In the genomic region with DNA sequence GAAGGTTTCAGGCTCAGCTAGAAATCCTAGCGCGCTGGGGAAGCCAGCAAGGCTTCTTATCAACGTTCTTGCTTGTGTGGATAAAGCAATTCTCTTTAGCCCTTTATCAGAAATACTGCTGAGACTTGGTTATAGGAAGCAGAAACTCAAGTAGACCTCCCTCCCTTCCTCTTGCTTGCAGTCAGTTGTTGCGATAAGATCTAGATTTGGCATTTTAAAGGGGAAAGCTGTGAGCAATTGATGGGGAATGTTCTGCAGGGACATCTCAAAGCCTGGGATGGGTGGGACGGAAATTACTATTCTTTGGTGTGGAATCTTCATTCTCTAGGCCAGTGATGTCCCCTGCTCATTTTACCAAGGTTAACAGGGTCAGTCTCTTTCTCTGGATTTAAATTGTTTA, we compare ENCODE assay signal across 18 cellular contexts.
DNase-seq lines count a peak whose midpoint lies in the region; ATAC-seq and TF ChIP-seq lines count a peak whose summit lies in the region.
"Had no signal": no experiment of that assay in that cellular context is flagged by ENCODE, and none has a peak within 500 bp of the region (broad histone marks: within the 10 kb centered on the region; RNA-seq: fewer than 3 reads in every experiment).

No MANE protein-coding gene starts in this region.

- H4K20me1 ChIP-seq in hepatocyte (ENCODE audit: insufficient read depth, poor library complexity, severe bottlenecking) = no peaks in the 10 kb centered on the region

- ATAC-seq in WTC11 (no peak), HG03457 (IDR thresholded peaks at IDR 0.05; ENCODE audit: unreplicated experiment) (no peak)
- ATAC-seq: mucosa of descending colon, pancreas had no signal

- intact Hi-C loops in A673 (cut with micrococcal nuclease; ENCODE audit: unreplicated experiment) (no loop called here), head of caudate nucleus (cut with DNase I) (no loop called here)

- peak overlapping the region; percentile 71 for H3K4me3 Mint-ChIP-seq in WTC11
- H3K4me3 Mint-ChIP-seq in CD8-positive, alpha-beta memory T cell = no peak overlapping the region
- H3K4me3 Mint-ChIP-seq: activated CD4-positive, alpha-beta memory T cell treated with anti-CD3 and anti-CD28 coated beads for 36 hours; activated T-helper 1 cell treated with anti-CD3 and anti-CD28 coated beads, Interleukin-12 subunit alpha, Interleukin-12 subunit beta, Interleukin-2, Interleukin-4 antibody, amounts not matched to agents 30 ng/mL and 10 ng/mL and 1 ng/mL, durations not matched to agents 14 hours and 24 hours and 36 hours had no signal

- TF ChIP-seq CTCF in A673 (conservative IDR thresholded peaks at IDR 0.05; ENCODE audit: low read depth, low read length) (no peak), WTC11 (IDR thresholded peaks at IDR 0.05) (no peak), hepatocyte (IDR thresholded peaks at IDR 0.05; ENCODE audit: poor library complexity) (no peak)

- no peaks in the 10 kb centered on the region for H3K36me3 Mint-ChIP-seq in WTC11
- no peaks in the 10 kb centered on the region for H3K36me3 Mint-ChIP-seq in CD8-positive, alpha-beta memory T cell
- H3K36me3 Mint-ChIP-seq: activated CD4-positive, alpha-beta memory T cell treated with anti-CD3 and anti-CD28 coated beads for 36 hours had no signal

- H3K4me1 ChIP-seq in A673 (ENCODE audit: insufficient read depth, low read length, poor library complexity, severe bottlenecking) = no peaks in the 10 kb centered on the region
- no peaks in the 10 kb centered on the region for H3K4me1 ChIP-seq in hepatocyte (ENCODE audit: insufficient read depth)
- H3K4me1 ChIP-seq in CD8-positive, alpha-beta memory T cell (ENCODE audit: insufficient read depth, low read length) = no peaks in the 10 kb centered on the region
- H3K4me1 ChIP-seq: pancreas had no signal

- H3K4me1 Mint-ChIP-seq in WTC11 = peaks cover 32% of the 10 kb centered on the region
- no peaks in the 10 kb centered on the region for H3K4me1 Mint-ChIP-seq in CD8-positive, alpha-beta memory T cell

- no peak overlapping the region for H2AFZ ChIP-seq in hepatocyte

- no peak overlapping the region for H3K27ac Mint-ChIP-seq in WTC11
- no peak overlapping the region for H3K27ac Mint-ChIP-seq in CD8-positive, alpha-beta memory T cell
- H3K27ac Mint-ChIP-seq: activated CD4-positive, alpha-beta memory T cell treated with anti-CD3 and anti-CD28 coated beads for 36 hours; activated T-helper 1 cell treated with anti-CD3 and anti-CD28 coated beads, Interleukin-12 subunit alpha, Interleukin-12 subunit beta, Interleukin-2, Interleukin-4 antibody, amounts not matched to agents 30 ng/mL and 10 ng/mL and 1 ng/mL, durations not matched to agents 14 hours and 24 hours and 36 hours had no signal

- peaks cover 56% of the 10 kb centered on the region for H3K27me3 Mint-ChIP-seq in WTC11 (ENCODE audit: low read depth)
- peaks cover 23 to 35% of the 10 kb centered on the region in 2 donors for H3K27me3 Mint-ChIP-seq in CD8-positive, alpha-beta memory T cell

- H3K79me2 ChIP-seq in hepatocyte = no peaks in the 10 kb centered on the region

- no peak overlapping the region for H3K4me3 ChIP-seq in A673 (ENCODE audit: low read depth, low read length, poor library complexity, severe bottlenecking)
- H3K4me3 ChIP-seq in hepatocyte = no peak overlapping the region
- no peak overlapping the region for H3K4me3 ChIP-seq in CD8-positive, alpha-beta memory T cell (ENCODE audit: low read length)
- H3K4me3 ChIP-seq: mucosa of descending colon had no signal

- H3K36me3 ChIP-seq in A673 (ENCODE audit: insufficient read depth, low read length, poor library complexity, severe bottlenecking) (no peaks in the 10 kb centered on the region), hepatocyte (replicated peaks; ENCODE audit: insufficient read depth, low read depth) (no peaks in the 10 kb centered on the region)
- no peaks in the 10 kb centered on the region for H3K36me3 ChIP-seq in CD8-positive, alpha-beta memory T cell (ENCODE audit: insufficient read depth, low read length)
- H3K36me3 ChIP-seq: pancreas, stomach had no signal

- no peaks in the 10 kb centered on the region for H3K9me2 ChIP-seq in hepatocyte (replicated peaks; ENCODE audit: insufficient read depth)

- H3K27ac ChIP-seq in A673 (ENCODE audit: low read depth, low read length, poor library complexity, severe bottlenecking) = no peak overlapping the region
- H3K27ac ChIP-seq in hepatocyte = no peak overlapping the region
- H3K27ac ChIP-seq in CD8-positive, alpha-beta memory T cell (ENCODE audit: low read depth, low read length) = no peak overlapping the region
- H3K27ac ChIP-seq: pancreas, stomach had no signal

- POLR2A ChIA-PET in A673 (lab: Charles Lee; ENCODE audit: low non-redundant PET) = no interaction called here
- POLR2A ChIA-PET in WTC11 (lab: Charles Lee) = no interaction called here
- POLR2A ChIA-PET in CD8-positive, alpha-beta memory T cell (lab: Charles Lee) = no interaction called here

- 13% methylated on average over 5 of the region's 5 CpGs for WGBS in hepatocyte (ENCODE audit: low lambda C conversion rate, missing lambda C conversion rate)

- no peaks in the 10 kb centered on the region for H3K9me3 Mint-ChIP-seq in WTC11
- H3K9me3 Mint-ChIP-seq in CD8-positive, alpha-beta memory T cell = peaks cover 0 to 5% (median 0%) of the 10 kb centered on the region in 5 donors
- H3K9me3 Mint-ChIP-seq: activated CD4-positive, alpha-beta memory T cell treated with anti-CD3 and anti-CD28 coated beads for 36 hours; activated T-helper 1 cell treated with anti-CD3 and anti-CD28 coated beads, Interleukin-12 subunit alpha, Interleukin-12 subunit beta, Interleukin-2, Interleukin-4 antibody, amounts not matched to agents 30 ng/mL and 10 ng/mL and 1 ng/mL, durations not matched to agents 14 hours and 24 hours and 36 hours had no signal

- no peaks in the 10 kb centered on the region for H3K9me3 ChIP-seq in A673 (ENCODE audit: low read depth, low read length, poor library complexity, severe bottlenecking)
- no peaks in the 10 kb centered on the region for H3K9me3 ChIP-seq in hepatocyte (ENCODE audit: low read depth)
- H3K9me3 ChIP-seq in CD8-positive, alpha-beta memory T cell (ENCODE audit: low read length) = no peaks in the 10 kb centered on the region
- H3K9me3 ChIP-seq: mucosa of descending colon, pancreas, stomach had no signal

- H3K4me2 ChIP-seq in hepatocyte = peak overlapping the region; percentile 91

- no TSS peak for BruUV-seq in A673 (replicated peaks; lab: Mats Ljungman, UMichigan)

- peak; percentile 26 for DNase-seq in A673 (ENCODE audit: low spot score)
- peak; percentile 18 for DNase-seq in GM04503 (ENCODE audit: low read depth)
- DNase-seq in WTC11 (ENCODE audit: low spot score) = no peak
- no peak for DNase-seq in hepatocyte (ENCODE audit: low spot score)
- DNase-seq in head of caudate nucleus = no peak
- no peak for DNase-seq in NCI-H2196 (lab: John Stamatoyannopoulos, UW; ENCODE audit: unreplicated experiment)
- no peak for DNase-seq in CD8-positive, alpha-beta memory T cell
- DNase-seq: activated CD4-positive, alpha-beta memory T cell treated with anti-CD3 and anti-CD28 coated beads for 36 hours; dermis blood vessel endothelial cell; foreskin melanocyte; kidney; mucosa of descending colon; NCI-H2227 treated with DMSO at 0.1 percent for 48 hours; pancreas; stimulated activated CD4-positive, alpha-beta T cell treated with anti-CD3 and anti-CD28 coated beads, Interleukin-12 subunit alpha, Interleukin-12 subunit beta, amount 100 ng/mL, for 4 hours; stomach had no signal

- CTCF ChIA-PET in A673 (lab: Charles Lee) = no interaction called here
- CTCF ChIA-PET in WTC11 (lab: Charles Lee) = interaction anchor here (4.2 kb wide), 1 partner anchor 46 kb away, joined by 23 read pairs; no protein-coding TSS in a partner anchor
- CTCF ChIA-PET in CD8-positive, alpha-beta memory T cell (lab: Charles Lee) = no interaction called here

- H3K27me3 ChIP-seq in A673 (replicated peaks; ENCODE audit: insufficient read depth, low read depth, low read length, poor library complexity) (peaks cover 35% of the 10 kb centered on the region), hepatocyte (peaks cover 71% of the 10 kb centered on the region)
- H3K27me3 ChIP-seq in CD8-positive, alpha-beta memory T cell (ENCODE audit: insufficient read depth, low read length, poor library complexity, severe bottlenecking) = no peaks in the 10 kb centered on the region

TF ChIP-seq in WTC11, 78 proteins besides CTCF, POLR2A, EP300 and RAD21:
- TF ChIP-seq GRHL2 (CRISPR knock-in tag; IDR thresholded peaks at IDR 0.05; ENCODE audit: insufficient replicate concordance, severe bottlenecking) = no peak
- TF ChIP-seq ZBTB21 (CRISPR knock-in tag; IDR thresholded peaks at IDR 0.05; ENCODE audit: borderline replicate concordance) = no peak
- TF ChIP-seq, protein P1, sequence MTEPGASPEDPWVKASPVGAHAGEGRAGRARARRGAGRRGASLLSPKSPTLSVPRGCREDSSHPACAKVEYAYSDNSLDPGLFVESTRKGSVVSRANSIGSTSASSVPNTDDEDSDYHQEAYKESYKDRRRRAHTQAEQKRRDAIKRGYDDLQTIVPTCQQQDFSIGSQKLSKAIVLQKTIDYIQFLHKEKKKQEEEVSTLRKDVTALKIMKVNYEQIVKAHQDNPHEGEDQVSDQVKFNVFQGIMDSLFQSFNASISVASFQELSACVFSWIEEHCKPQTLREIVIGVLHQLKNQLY (CRISPR knock-in tag; IDR thresholded peaks at IDR 0.05) = no peak
- no peak for TF ChIP-seq CBFB (CRISPR knock-in tag; IDR thresholded peaks at IDR 0.05; ENCODE audit: low read depth)
- TF ChIP-seq, protein P2, sequence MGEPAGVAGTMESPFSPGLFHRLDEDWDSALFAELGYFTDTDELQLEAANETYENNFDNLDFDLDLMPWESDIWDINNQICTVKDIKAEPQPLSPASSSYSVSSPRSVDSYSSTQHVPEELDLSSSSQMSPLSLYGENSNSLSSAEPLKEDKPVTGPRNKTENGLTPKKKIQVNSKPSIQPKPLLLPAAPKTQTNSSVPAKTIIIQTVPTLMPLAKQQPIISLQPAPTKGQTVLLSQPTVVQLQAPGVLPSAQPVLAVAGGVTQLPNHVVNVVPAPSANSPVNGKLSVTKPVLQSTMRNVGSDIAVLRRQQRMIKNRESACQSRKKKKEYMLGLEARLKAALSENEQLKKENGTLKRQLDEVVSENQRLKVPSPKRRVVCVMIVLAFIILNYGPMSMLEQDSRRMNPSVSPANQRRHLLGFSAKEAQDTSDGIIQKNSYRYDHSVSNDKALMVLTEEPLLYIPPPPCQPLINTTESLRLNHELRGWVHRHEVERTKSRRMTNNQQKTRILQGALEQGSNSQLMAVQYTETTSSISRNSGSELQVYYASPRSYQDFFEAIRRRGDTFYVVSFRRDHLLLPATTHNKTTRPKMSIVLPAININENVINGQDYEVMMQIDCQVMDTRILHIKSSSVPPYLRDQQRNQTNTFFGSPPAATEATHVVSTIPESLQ (CRISPR knock-in tag; IDR thresholded peaks at IDR 0.05) = no peak
- TF ChIP-seq CREB1 (CRISPR knock-in tag; IDR thresholded peaks at IDR 0.05) = no peak
- no peak for TF ChIP-seq ZNF317 (CRISPR knock-in tag; IDR thresholded peaks at IDR 0.05; ENCODE audit: borderline replicate concordance, low read depth)
- TF ChIP-seq PRRX2 (CRISPR knock-in tag; IDR thresholded peaks at IDR 0.05) = no peak

Comparison
In these comparisons a context has a peak if more than half of its experiments do, and no peak if none do; other contexts are left out.
1. DNase-seq: peak in A673 (single experiment) and GM04503 (single experiment); none in WTC11 (single experiment), hepatocyte (single experiment), head of caudate nucleus (0 of 42), NCI-H2196 (single experiment) and CD8-positive, alpha-beta memory T cell (0 of 5).